In the genomic region with DNA sequence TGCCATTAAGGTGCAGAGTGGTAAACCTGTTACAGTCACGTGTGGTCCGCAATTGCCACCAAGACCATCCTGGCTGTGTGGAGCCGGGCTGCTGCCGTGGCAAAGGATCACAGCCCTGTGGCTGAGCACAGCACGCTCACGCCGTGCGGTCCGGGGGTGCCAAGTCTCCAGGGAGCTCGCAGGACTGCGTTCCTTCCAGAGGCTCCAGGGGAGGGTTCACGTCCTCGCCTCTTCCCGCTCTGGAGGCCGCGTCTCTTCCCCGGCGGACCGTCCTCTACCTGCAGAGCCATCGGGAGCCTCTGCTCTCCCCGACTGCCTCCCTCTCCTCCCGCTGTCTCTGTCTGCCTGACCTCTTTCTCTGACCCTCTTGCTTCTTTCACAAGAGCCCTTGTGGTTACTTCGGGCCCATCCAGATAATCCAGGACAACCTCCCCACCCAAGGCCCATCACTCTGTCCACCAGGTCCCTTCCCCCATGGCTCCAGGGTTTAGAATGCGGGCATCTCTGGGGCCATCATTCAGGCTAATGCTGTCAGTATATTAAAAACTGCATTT, we compare ENCODE assay signal across 24 cellular contexts. TPM values are rescaled to one million over a fixed set of nuclear protein-coding genes. Genes with fewer than 3 reads are reported as not detected.
A peak's percentile ranks its signal among the peaks of the same experiment; 100 is the strongest.
DNase-seq lines count a peak whose midpoint lies in the region; ATAC-seq and TF ChIP-seq lines count a peak whose summit lies in the region.
"Had no signal": no experiment of that assay in that cellular context is flagged by ENCODE, and none has a peak within 500 bp of the region (broad histone marks: within the 10 kb centered on the region; RNA-seq: fewer than 3 reads in every experiment).

No MANE protein-coding gene starts in this region.

- in situ Hi-C loops in Panc1 (cut with HindIII; ENCODE audit: low pct_unique_long_range_greater_than_20kb, low sequenced_read_pairs), result no loop called here

- H3K27me3 ChIP-seq in Panc1 (ENCODE audit: control insufficient read depth, insufficient read depth, low read length), result no peaks in the 10 kb centered on the region
- H3K27me3 ChIP-seq: BLaER1, MG63 had no signal

- no peak overlapping the region for H3K27ac Mint-ChIP-seq in activated CD4-positive, alpha-beta memory T cell treated with anti-CD3 and anti-CD28 coated beads, Interleukin-2, amount 10 ng/mL, durations not matched to agents 7 days and 5 days
- H3K27ac Mint-ChIP-seq in activated CD4-positive, alpha-beta memory T cell treated with anti-CD3 and anti-CD28 coated beads for 36 hours, result no peak overlapping the region
- H3K27ac Mint-ChIP-seq in chondrocyte (ENCODE audit: unreplicated experiment), result no peak overlapping the region
- H3K27ac Mint-ChIP-seq: CD4-positive, alpha-beta memory T cell; H9; IgD-negative memory B cell had no signal

- H3K36me3 Mint-ChIP-seq in activated CD4-positive, alpha-beta memory T cell treated with anti-CD3 and anti-CD28 coated beads, Interleukin-2, amount 10 ng/mL, durations not matched to agents 7 days and 5 days (ENCODE audit: low read depth), result peaks cover 3% of the 10 kb centered on the region
- no peaks in the 10 kb centered on the region for H3K36me3 Mint-ChIP-seq in activated CD4-positive, alpha-beta memory T cell treated with anti-CD3 and anti-CD28 coated beads for 36 hours
- peaks cover 15% of the 10 kb centered on the region for H3K36me3 Mint-ChIP-seq in chondrocyte (ENCODE audit: low read depth)
- H3K36me3 Mint-ChIP-seq: IgD-negative memory B cell had no signal

- no peak overlapping the region for H3K4me3 ChIP-seq in Panc1 (ENCODE audit: low read depth in 2 of 2, low read length in 2 of 2)
- H3K4me3 ChIP-seq: BLaER1, MG63 had no signal

- H3K36me3 ChIP-seq in Panc1 (ENCODE audit: control insufficient read depth, insufficient read depth, low read length), result no peaks in the 10 kb centered on the region
- H3K36me3 ChIP-seq: BLaER1, MG63 had no signal

- CTCF ChIA-PET in activated CD4-positive, alpha-beta memory T cell treated with anti-CD3 and anti-CD28 coated beads, Interleukin-2, amount 10 ng/mL, durations not matched to agents 7 days and 5 days (lab: Charles Lee), result no interaction called here
- CTCF ChIA-PET in activated CD4-positive, alpha-beta memory T cell treated with anti-CD3 and anti-CD28 coated beads for 36 hours (lab: Charles Lee), result no interaction called here
- CTCF ChIA-PET in Panc1 (lab: Charles Lee), result no interaction called here

- no peak for TF ChIP-seq CTCF in Panc1 (IDR thresholded peaks at IDR 0.05)
- TF ChIP-seq CTCF in chondrocyte (IDR thresholded peaks at IDR 0.05), result no peak

- no peaks in the 10 kb centered on the region for H3K4me1 Mint-ChIP-seq in activated CD4-positive, alpha-beta memory T cell treated with anti-CD3 and anti-CD28 coated beads, Interleukin-2, amount 10 ng/mL, durations not matched to agents 7 days and 5 days
- no peaks in the 10 kb centered on the region for H3K4me1 Mint-ChIP-seq in activated CD4-positive, alpha-beta memory T cell treated with anti-CD3 and anti-CD28 coated beads for 36 hours (ENCODE audit: low read depth)
- peaks cover 6% of the 10 kb centered on the region for H3K4me1 Mint-ChIP-seq in chondrocyte (ENCODE audit: low read depth)
- H3K4me1 Mint-ChIP-seq: H9, IgD-negative memory B cell had no signal

- DNase-seq in activated CD4-positive, alpha-beta memory T cell treated with anti-CD3 and anti-CD28 coated beads, Interleukin-2, amount 10 ng/mL, durations not matched to agents 7 days and 5 days, result peak; percentile 6
- no peak for DNase-seq in activated CD4-positive, alpha-beta memory T cell treated with anti-CD3 and anti-CD28 coated beads for 36 hours
- no peak for DNase-seq in Panc1 (ENCODE audit: low read depth, low spot score)
- DNase-seq in chondrocyte (ENCODE audit: low spot score), result peak; percentile 72
- peak; percentile 51 for DNase-seq in posterior vena cava (ENCODE audit: low spot score)
- no peak for DNase-seq in amniotic stem cell (lab: John Stamatoyannopoulos, UW)
- no peak for DNase-seq in ureter (ENCODE audit: low spot score)
- DNase-seq: CD4-positive, alpha-beta memory T cell; GF-D8; H9; Kasumi-1; MG63; NCI-H1092; NCI-H146; NCI-H2081; NCI-H510A; NCI-H774; OCI-M1; SHP77 had no signal

- ATAC-seq in Panc1 (no peak), HG03457 (IDR thresholded peaks at IDR 0.05; ENCODE audit: unreplicated experiment) (no peak)

- peaks cover 3% of the 10 kb centered on the region; the same call in 1 of the 2 replicates for H3K9me3 ChIP-seq in Panc1 (ENCODE audit: control insufficient read depth, insufficient read depth, low read depth, low read length)

- peak overlapping the region; percentile 36; the same call in 1 of the 2 replicates for H3K27ac ChIP-seq in Panc1 (ENCODE audit: low read length)
- H3K27ac ChIP-seq: BLaER1 had no signal

- peaks cover 26% of the 10 kb centered on the region for H3K4me1 ChIP-seq in Panc1 (ENCODE audit: control insufficient read depth, insufficient read depth, low read length)

- POLR2A ChIA-PET in activated CD4-positive, alpha-beta memory T cell treated with anti-CD3 and anti-CD28 coated beads, Interleukin-2, amount 10 ng/mL, durations not matched to agents 7 days and 5 days (lab: Charles Lee), result no interaction called here
- POLR2A ChIA-PET in activated CD4-positive, alpha-beta memory T cell treated with anti-CD3 and anti-CD28 coated beads for 36 hours (lab: Charles Lee), result no interaction called here
- POLR2A ChIA-PET in Panc1 (lab: Charles Lee), result no interaction called here

- no peak overlapping the region for H3K4me3 Mint-ChIP-seq in activated CD4-positive, alpha-beta memory T cell treated with anti-CD3 and anti-CD28 coated beads, Interleukin-2, amount 10 ng/mL, durations not matched to agents 7 days and 5 days
- H3K4me3 Mint-ChIP-seq in activated CD4-positive, alpha-beta memory T cell treated with anti-CD3 and anti-CD28 coated beads for 36 hours, result no peak overlapping the region
- H3K4me3 Mint-ChIP-seq in chondrocyte (ENCODE audit: unreplicated experiment), result no peak overlapping the region
- H3K4me3 Mint-ChIP-seq: CD4-positive, alpha-beta memory T cell; H9 had no signal

- H3K27me3 Mint-ChIP-seq in activated CD4-positive, alpha-beta memory T cell treated with anti-CD3 and anti-CD28 coated beads, Interleukin-2, amount 10 ng/mL, durations not matched to agents 7 days and 5 days, result peaks cover 11% of the 10 kb centered on the region
- H3K27me3 Mint-ChIP-seq in activated CD4-positive, alpha-beta memory T cell treated with anti-CD3 and anti-CD28 coated beads for 36 hours, result peaks cover 6% of the 10 kb centered on the region
- peaks cover 31% of the 10 kb centered on the region for H3K27me3 Mint-ChIP-seq in chondrocyte (ENCODE audit: low read depth)

- H3K9me3 Mint-ChIP-seq in activated CD4-positive, alpha-beta memory T cell treated with anti-CD3 and anti-CD28 coated beads, Interleukin-2, amount 10 ng/mL, durations not matched to agents 7 days and 5 days, result peaks cover 40% of the 10 kb centered on the region
- H3K9me3 Mint-ChIP-seq in activated CD4-positive, alpha-beta memory T cell treated with anti-CD3 and anti-CD28 coated beads for 36 hours, result peaks cover 29% of the 10 kb centered on the region
- H3K9me3 Mint-ChIP-seq in chondrocyte (ENCODE audit: low read depth), result peaks cover 31% of the 10 kb centered on the region

- intact Hi-C loops in activated CD4-positive, alpha-beta memory T cell treated with anti-CD3 and anti-CD28 coated beads for 36 hours (cut with micrococcal nuclease), result no loop called here
- intact Hi-C loops in Panc1 (cut with micrococcal nuclease; ENCODE audit: unreplicated experiment), result no loop called here
- intact Hi-C loops in posterior vena cava (cut with DNase I), result no loop called here

- no TSS peak for BruUV-seq in Panc1 (replicated peaks; lab: Mats Ljungman, UMichigan)

RNA-seq across cellular contexts. Expression of gene MUC5AC, which starts 11.4 kb away (rescaled TPM):
- total RNA-seq in activated CD4-positive, alpha-beta memory T cell treated with anti-CD3 and anti-CD28 coated beads, Interleukin-2, amount 10 ng/mL, durations not matched to agents 7 days and 5 days, result not detected
- not detected for total RNA-seq in activated CD4-positive, alpha-beta memory T cell treated with anti-CD3 and anti-CD28 coated beads for 36 hours
- total RNA-seq in Panc1 (2021; ENCODE audit: unreplicated experiment), result 0.03 TPM
- polyA plus RNA-seq in Panc1 (2012; ENCODE audit: insufficient read length), result 0.04 TPM
- not detected in 3 replicates for total RNA-seq in chondrocyte
- not detected for total RNA-seq in posterior vena cava
- total RNA-seq in ureter, result not detected
- total RNA-seq: A673; CD4-positive, alpha-beta memory T cell; H9; RPMI7951 had no signal
- polyA plus RNA-seq: CD4-positive, alpha-beta memory T cell; IgD-negative memory B cell had no signal

Comparison
In these comparisons a context has a peak if more than half of its experiments do, and no peak if none do; other contexts are left out.
1. DNase-seq: peak in activated CD4-positive, alpha-beta memory T cell treated with anti-CD3 and anti-CD28 coated beads, Interleukin-2, amount 10 ng/mL, durations not matched to agents 7 days and 5 days (single experiment), chondrocyte (single experiment) and posterior vena cava (single experiment); none in activated CD4-positive, alpha-beta memory T cell treated with anti-CD3 and anti-CD28 coated beads for 36 hours (single experiment), Panc1 (single experiment), amniotic stem cell (single experiment) and ureter (single experiment).